Comparison of ENCODE assay signal across 2 cellular contexts in the genomic region with DNA sequence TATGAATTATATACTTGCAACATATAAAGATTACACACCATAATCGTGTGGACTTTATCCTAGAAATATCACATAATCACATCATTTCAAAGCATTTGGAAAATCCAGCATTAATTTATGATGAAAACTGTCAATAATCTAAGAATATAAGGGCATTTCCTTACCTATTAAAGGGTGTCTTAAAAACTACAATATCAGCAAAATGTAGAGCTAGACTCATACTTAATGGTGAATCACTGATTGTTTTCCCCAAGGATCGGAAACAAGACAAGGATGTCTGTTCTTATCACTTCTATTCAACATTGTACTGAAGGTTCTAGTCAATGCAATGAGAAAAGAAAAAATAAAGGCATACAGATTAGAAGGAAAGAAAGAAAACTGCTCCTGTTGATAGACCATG.
TF ChIP-seq lines count a peak whose summit lies in the region.

No MANE protein-coding gene starts in this region.

TF ChIP-seq in HepG2, 621 proteins besides CTCF, POLR2A, EP300 and RAD21:
- TF ChIP-seq ZNF839 (CRISPR knock-in tag; IDR thresholded peaks at IDR 0.05; ENCODE audit: borderline replicate concordance) = no peak
- TF ChIP-seq MAFF (IDR thresholded peaks at IDR 0.05; ENCODE audit: low read depth, low read length) = peak; percentile 55; the same call in 1 of the 2 replicates
- TF ChIP-seq ZNF660 (CRISPR knock-in tag; IDR thresholded peaks at IDR 0.05; ENCODE audit: borderline replicate concordance, low read depth) = no peak
- peak; percentile 73 to 77 for TF ChIP-seq MAFK (conservative IDR thresholded peaks at IDR 0.05 in 1 of 2, IDR thresholded peaks at IDR 0.05 in 1 of 2; ENCODE audit: low read length in 2 of 2)

TF ChIP-seq in K562, 482 proteins besides CTCF, POLR2A, EP300 and RAD21:
- TF ChIP-seq ZNF316 (IDR thresholded peaks at IDR 0.05) (peak; percentile 83), STAT5A (IDR thresholded peaks at IDR 0.05; ENCODE audit: borderline replicate concordance, low read length) (no peak), C11orf30 (IDR thresholded peaks at IDR 0.05; ENCODE audit: low read depth) (peak; percentile 71), MAFK (IDR thresholded peaks at IDR 0.05; ENCODE audit: low read length) (peak; percentile 37; the same call in 1 of the 2 replicates), MAFF (IDR thresholded peaks at IDR 0.05; ENCODE audit: low read length) (peak; percentile 55)
- TF ChIP-seq, protein P1, sequence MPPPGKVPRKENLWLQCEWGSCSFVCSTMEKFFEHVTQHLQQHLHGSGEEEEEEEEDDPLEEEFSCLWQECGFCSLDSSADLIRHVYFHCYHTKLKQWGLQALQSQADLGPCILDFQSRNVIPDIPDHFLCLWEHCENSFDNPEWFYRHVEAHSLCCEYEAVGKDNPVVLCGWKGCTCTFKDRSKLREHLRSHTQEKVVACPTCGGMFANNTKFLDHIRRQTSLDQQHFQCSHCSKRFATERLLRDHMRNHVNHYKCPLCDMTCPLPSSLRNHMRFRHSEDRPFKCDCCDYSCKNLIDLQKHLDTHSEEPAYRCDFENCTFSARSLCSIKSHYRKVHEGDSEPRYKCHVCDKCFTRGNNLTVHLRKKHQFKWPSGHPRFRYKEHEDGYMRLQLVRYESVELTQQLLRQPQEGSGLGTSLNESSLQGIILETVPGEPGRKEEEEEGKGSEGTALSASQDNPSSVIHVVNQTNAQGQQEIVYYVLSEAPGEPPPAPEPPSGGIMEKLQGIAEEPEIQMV (tag; conservative IDR thresholded peaks at IDR 0.05; ENCODE audit: low read depth) = no peak
- TF ChIP-seq, protein P2, sequence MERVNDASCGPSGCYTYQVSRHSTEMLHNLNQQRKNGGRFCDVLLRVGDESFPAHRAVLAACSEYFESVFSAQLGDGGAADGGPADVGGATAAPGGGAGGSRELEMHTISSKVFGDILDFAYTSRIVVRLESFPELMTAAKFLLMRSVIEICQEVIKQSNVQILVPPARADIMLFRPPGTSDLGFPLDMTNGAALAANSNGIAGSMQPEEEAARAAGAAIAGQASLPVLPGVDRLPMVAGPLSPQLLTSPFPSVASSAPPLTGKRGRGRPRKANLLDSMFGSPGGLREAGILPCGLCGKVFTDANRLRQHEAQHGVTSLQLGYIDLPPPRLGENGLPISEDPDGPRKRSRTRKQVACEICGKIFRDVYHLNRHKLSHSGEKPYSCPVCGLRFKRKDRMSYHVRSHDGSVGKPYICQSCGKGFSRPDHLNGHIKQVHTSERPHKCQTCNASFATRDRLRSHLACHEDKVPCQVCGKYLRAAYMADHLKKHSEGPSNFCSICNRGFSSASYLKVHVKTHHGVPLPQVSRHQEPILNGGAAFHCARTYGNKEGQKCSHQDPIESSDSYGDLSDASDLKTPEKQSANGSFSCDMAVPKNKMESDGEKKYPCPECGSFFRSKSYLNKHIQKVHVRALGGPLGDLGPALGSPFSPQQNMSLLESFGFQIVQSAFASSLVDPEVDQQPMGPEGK (CRISPR knock-in tag; IDR thresholded peaks at IDR 0.05; ENCODE audit: borderline replicate concordance) = no peak
